ENCODE assay signal across 11 cellular contexts in genomic region chr3:30639937-30640336, GRCh38. TPM values are rescaled to one million over a fixed set of nuclear protein-coding genes. Genes with fewer than 3 reads are reported as not detected.
DNase-seq lines count a peak whose midpoint lies in the region; ATAC-seq, FAIRE-seq and TF ChIP-seq lines count a peak whose summit lies in the region.
"Had no signal": no experiment of that assay in that cellular context is flagged by ENCODE, and none has a peak within 500 bp of the region (broad histone marks: within the 10 kb centered on the region; RNA-seq: fewer than 3 reads in every experiment).

No MANE protein-coding gene starts in this region.

- DNase-seq in GM12892 (ENCODE audit: insufficient read length): no peak
- DNase-seq in activated T-helper 2 cell treated with anti-CD3 and anti-CD28 coated beads, Interferon-gamma antibody, Interleukin-2, Interleukin-4, amounts not matched to agents 10 μg/mL and 5 μg/mL and 100 μg/mL, durations not matched to agents 14 hours and 24 hours and 36 hours (ENCODE audit: low spot score): no peak
- DNase-seq in glomerular visceral epithelial cell (ENCODE audit: extremely low spot score): no peak
- DNase-seq in nephron progenitor cell: no peak
- no peak for DNase-seq in MG63
- DNase-seq in neural progenitor cell (ENCODE audit: low spot score): no peak
- DNase-seq: NCI-H2029, pancreas had no signal

- H2AFZ ChIP-seq in neural progenitor cell (replicated peaks): no peak overlapping the region

- H3F3A ChIP-seq in neural progenitor cell (ENCODE audit: low read depth): no peaks in the 10 kb centered on the region

- peak overlapping the region; percentile 88 for H3K27ac Mint-ChIP-seq in activated T-helper 2 cell treated with anti-CD3 and anti-CD28 coated beads, Interferon-gamma antibody, Interleukin-2, Interleukin-4, amounts not matched to agents 10 μg/mL and 5 μg/mL and 100 μg/mL, durations not matched to agents 14 hours and 24 hours and 36 hours
- H3K27ac Mint-ChIP-seq in nephron progenitor cell (no peak overlapping the region), neural progenitor cell (no peak overlapping the region)

- H3K36me3 ChIP-seq in MG63 (no peaks in the 10 kb centered on the region; the same call in 1 of the 2 replicates), neural progenitor cell (no peaks in the 10 kb centered on the region)
- H3K36me3 ChIP-seq: pancreas had no signal

- no peaks in the 10 kb centered on the region for H3K27me3 Mint-ChIP-seq in activated T-helper 2 cell treated with anti-CD3 and anti-CD28 coated beads, Interferon-gamma antibody, Interleukin-2, Interleukin-4, amounts not matched to agents 10 μg/mL and 5 μg/mL and 100 μg/mL, durations not matched to agents 14 hours and 24 hours and 36 hours (ENCODE audit: low read depth)
- peaks cover 2% of the 10 kb centered on the region for H3K27me3 Mint-ChIP-seq in nephron progenitor cell (ENCODE audit: low read depth, poor library complexity)
- peaks cover 2% of the 10 kb centered on the region for H3K27me3 Mint-ChIP-seq in neural progenitor cell (ENCODE audit: insufficient read depth, low read depth)

- peak; percentile 77 for ATAC-seq in GM19455 (IDR thresholded peaks at IDR 0.05; ENCODE audit: unreplicated experiment)
- peak; percentile 74 for ATAC-seq in HG03139 (IDR thresholded peaks at IDR 0.05; ENCODE audit: unreplicated experiment)

- peak; percentile 84 for FAIRE-seq in GM12892 (lab: Jason Lieb, UNC)
- FAIRE-seq: pancreas had no signal

- no peak overlapping the region for H3K9ac ChIP-seq in neural progenitor cell

- TF ChIP-seq CTCF in nephron progenitor cell (IDR thresholded peaks at IDR 0.05) (no peak), neural progenitor cell (IDR thresholded peaks at IDR 0.05) (no peak)

- no peak overlapping the region for H3K27ac ChIP-seq in neural progenitor cell
- H3K27ac ChIP-seq: pancreas had no signal

- H3K9me3 ChIP-seq in MG63 (no peaks in the 10 kb centered on the region), neural progenitor cell (ENCODE audit: low read depth) (no peaks in the 10 kb centered on the region)
- H3K9me3 ChIP-seq: pancreas, thoracic aorta had no signal

- no peaks in the 10 kb centered on the region for H3K27me3 ChIP-seq in MG63
- H3K27me3 ChIP-seq in neural progenitor cell: no peaks in the 10 kb centered on the region
- H3K27me3 ChIP-seq: pancreas had no signal

- no peak overlapping the region for H3K4me2 ChIP-seq in neural progenitor cell

- H3K4me3 ChIP-seq in MG63 (no peak overlapping the region), neural progenitor cell (no peak overlapping the region)
- H3K4me3 ChIP-seq: pancreas, thoracic aorta had no signal

- intact Hi-C loops in activated T-helper 2 cell treated with anti-CD3 and anti-CD28 coated beads, Interferon-gamma antibody, Interleukin-2, Interleukin-4, amounts not matched to agents 10 μg/mL and 5 μg/mL and 100 μg/mL, durations not matched to agents 14 hours and 24 hours and 36 hours (cut with micrococcal nuclease): loop anchor here (1.0 to 5.0 kb wide), 6 partner anchors 9 to 892 kb away; partner anchors contain the start of gene STT3B

- H3K4me1 Mint-ChIP-seq in activated T-helper 2 cell treated with anti-CD3 and anti-CD28 coated beads, Interferon-gamma antibody, Interleukin-2, Interleukin-4, amounts not matched to agents 10 μg/mL and 5 μg/mL and 100 μg/mL, durations not matched to agents 14 hours and 24 hours and 36 hours (ENCODE audit: low read depth): peaks cover 90% of the 10 kb centered on the region
- H3K4me1 Mint-ChIP-seq in nephron progenitor cell (peaks cover 15% of the 10 kb centered on the region), neural progenitor cell (no peaks in the 10 kb centered on the region)

- H3K4me3 Mint-ChIP-seq in activated T-helper 2 cell treated with anti-CD3 and anti-CD28 coated beads, Interferon-gamma antibody, Interleukin-2, Interleukin-4, amounts not matched to agents 10 μg/mL and 5 μg/mL and 100 μg/mL, durations not matched to agents 14 hours and 24 hours and 36 hours (ENCODE audit: low read depth): no peak overlapping the region
- H3K4me3 Mint-ChIP-seq in nephron progenitor cell (no peak overlapping the region), neural progenitor cell (no peak overlapping the region)

- peaks cover 2% of the 10 kb centered on the region for H3K4me1 ChIP-seq in neural progenitor cell

- H3K79me2 ChIP-seq in neural progenitor cell (ENCODE audit: low read depth): peaks cover 15% of the 10 kb centered on the region

- TF ChIP-seq POLR2A in GM12892 (IDR thresholded peaks at IDR 0.05; ENCODE audit: low read depth, low read length): no peak

- H3K9me3 Mint-ChIP-seq in activated T-helper 2 cell treated with anti-CD3 and anti-CD28 coated beads, Interferon-gamma antibody, Interleukin-2, Interleukin-4, amounts not matched to agents 10 μg/mL and 5 μg/mL and 100 μg/mL, durations not matched to agents 14 hours and 24 hours and 36 hours: no peaks in the 10 kb centered on the region
- H3K9me3 Mint-ChIP-seq in nephron progenitor cell: peaks cover 8% of the 10 kb centered on the region
- peaks cover 6% of the 10 kb centered on the region for H3K9me3 Mint-ChIP-seq in neural progenitor cell

- peaks cover 50% of the 10 kb centered on the region for H3K36me3 Mint-ChIP-seq in activated T-helper 2 cell treated with anti-CD3 and anti-CD28 coated beads, Interferon-gamma antibody, Interleukin-2, Interleukin-4, amounts not matched to agents 10 μg/mL and 5 μg/mL and 100 μg/mL, durations not matched to agents 14 hours and 24 hours and 36 hours (ENCODE audit: low read depth)
- H3K36me3 Mint-ChIP-seq in nephron progenitor cell (ENCODE audit: low read depth): peaks cover 21% of the 10 kb centered on the region
- H3K36me3 Mint-ChIP-seq in neural progenitor cell: peaks cover 30% of the 10 kb centered on the region

- H4K20me1 ChIP-seq in neural progenitor cell (ENCODE audit: low read depth): no peaks in the 10 kb centered on the region

RNA-seq across cellular contexts. Expression of gene TGFBR2, which starts 33.5 kb away (rescaled TPM):
- polyA plus RNA-seq in GM12892 (2012; ENCODE audit: missing spikeins): 0.15 TPM
- total RNA-seq in activated T-helper 2 cell treated with anti-CD3 and anti-CD28 coated beads, Interferon-gamma antibody, Interleukin-2, Interleukin-4, amounts not matched to agents 10 μg/mL and 5 μg/mL and 100 μg/mL, durations not matched to agents 14 hours and 24 hours and 36 hours: 19.5 and 19.8 TPM in 2 replicates
- 28.9 and 32.1 TPM in 2 replicates for total RNA-seq in MG63 (2014; rRNA removed; shearing (Covaris generic); ENCODE audit: low replicate concordance)
- 5.8 and 7.3 TPM in 2 replicates for total RNA-seq in neural progenitor cell (ENCODE audit: low replicate concordance)
